Comparison of ENCODE assay signal across 8 cellular contexts in genomic region chr3:155870133-155870944, GRCh38. TPM values are rescaled to one million over a fixed set of nuclear protein-coding genes. Genes with fewer than 3 reads are reported as not detected.
A peak's percentile ranks its signal among the peaks of the same experiment; 100 is the strongest.
DNase-seq lines count a peak whose midpoint lies in the region; ATAC-seq and TF ChIP-seq lines count a peak whose summit lies in the region.

Gene GMPS (plus strand): TSS chr3:155870650. CDS start chr3:155870871, 221 bp downstream.

- peaks cover 19% of the 10 kb centered on the region for H3K79me2 ChIP-seq in trophoblast cell (ENCODE audit: control insufficient read depth, insufficient read depth, low read length, poor library complexity)

- TF ChIP-seq EP300 in transverse colon (IDR thresholded peaks at IDR 0.05; ENCODE audit: low read depth), result no peak

- peak within 1 kb of the TSS; percentile 83 for H3K14ac ChIP-seq in trophoblast cell (ENCODE audit: low read length)

- H3K4me3 ChIP-seq in cardiac muscle cell (peak within 1 kb of the TSS; percentile 98), trophoblast cell (ENCODE audit: low read depth, low read length) (peak within 1 kb of the TSS; percentile 100), transverse colon (peak within 1 kb of the TSS; percentile 94 to 99 (median 96))

- H3K9me3 Mint-ChIP-seq in activated naive CD8-positive, alpha-beta T cell treated with anti-CD3 and anti-CD28 coated beads, Interleukin-2, amount 50 U/mL, for 24 hours, result no peaks in the 10 kb centered on the region

- peaks cover 7% of the 10 kb centered on the region for H3K36me3 Mint-ChIP-seq in activated naive CD8-positive, alpha-beta T cell treated with anti-CD3 and anti-CD28 coated beads, Interleukin-2, amount 50 U/mL, for 24 hours (ENCODE audit: low read depth)

- H2BK5ac ChIP-seq in trophoblast cell (ENCODE audit: low read depth, low read length, poor library complexity), result peak within 1 kb of the TSS; percentile 63

- peak within 1 kb of the TSS; percentile 97 for H2AFZ ChIP-seq in trophoblast cell (ENCODE audit: insufficient read depth, low read length, poor library complexity)

- no peak within 1 kb of the TSS for H3K23ac ChIP-seq in trophoblast cell (ENCODE audit: low read length)

- peak within 1 kb of the TSS; percentile 97 for H3K9ac ChIP-seq in trophoblast cell (ENCODE audit: low read length)

- H2AK5ac ChIP-seq in trophoblast cell (ENCODE audit: low read length), result no peak within 1 kb of the TSS

- H2BK12ac ChIP-seq in trophoblast cell (ENCODE audit: low read length), result no peak within 1 kb of the TSS

- H3K4me2 ChIP-seq in trophoblast cell (ENCODE audit: low read length), result peak within 1 kb of the TSS; percentile 76

- peak within 1 kb of the TSS; percentile 92 for H3K27ac Mint-ChIP-seq in activated naive CD8-positive, alpha-beta T cell treated with anti-CD3 and anti-CD28 coated beads, Interleukin-2, amount 50 U/mL, for 24 hours

- no peaks in the 10 kb centered on the region for H3K27me3 Mint-ChIP-seq in activated naive CD8-positive, alpha-beta T cell treated with anti-CD3 and anti-CD28 coated beads, Interleukin-2, amount 50 U/mL, for 24 hours

- intact Hi-C loops in transverse colon (cut with DNase I; ENCODE audit: low total_unique reads), result loop anchor here (5.0 kb wide), 1 partner anchor 63 kb away; the partner anchor contains the start of gene C3orf33

- no peaks in the 10 kb centered on the region for H3K36me3 ChIP-seq in cardiac muscle cell
- no peaks in the 10 kb centered on the region for H3K36me3 ChIP-seq in trophoblast cell (ENCODE audit: control insufficient read depth in 1 of 2, insufficient read depth in 2 of 2, low read length in 2 of 2)
- no peaks in the 10 kb centered on the region for H3K36me3 ChIP-seq in transverse colon

- WGBS in trophoblast cell (ENCODE audit: extremely low coverage, insufficient coverage, insufficient read length), result no CpG with 5 or more reads among the region's 83 CpGs
- WGBS in transverse colon (ENCODE audit: low coverage in 1 of 2), 2 donors, result 0% methylated on average over 27 of the region's 83 CpGs; no CpG with 5 or more reads in 1 of the 2 donors

- in situ Hi-C loops in transverse colon (cut with MboI; ENCODE audit: low pct_ligation_motif_present in 1 of 4, low pct_unique_long_range_greater_than_20kb in 1 of 4, low sequenced_read_pairs in 3 of 4), result loop anchor here in 1 of 4 donors (25.0 kb wide), 1 partner anchor 1292 kb away; the partner anchor contains the start of gene CCNL1

- H3K4me1 ChIP-seq in cardiac muscle cell (ENCODE audit: low read depth) (peaks cover 13% of the 10 kb centered on the region), trophoblast cell (ENCODE audit: control insufficient read depth in 1 of 2, insufficient read depth in 2 of 2, low read length in 2 of 2) (peaks cover 0 to 2% of the 10 kb centered on the region in 2 experiments), transverse colon (peaks cover 4 to 25% (median 20%) of the 10 kb centered on the region in 4 donors)

- peak; percentile 91 for ATAC-seq in HG02763 (IDR thresholded peaks at IDR 0.05; ENCODE audit: unreplicated experiment)
- ATAC-seq in activated naive CD8-positive, alpha-beta T cell treated with anti-CD3 and anti-CD28 coated beads, Interleukin-2, amount 50 U/mL, for 24 hours, result peak; percentile 95

- TF ChIP-seq CTCF in GM12874 (IDR thresholded peaks at IDR 0.05; ENCODE audit: insufficient read depth, low read depth, low read length), result peak; percentile 61; the same call in 1 of the 2 replicates
- peak; percentile 22 for TF ChIP-seq CTCF in cardiac muscle cell (IDR thresholded peaks at IDR 0.05; ENCODE audit: low read depth, low read length)
- TF ChIP-seq CTCF in transverse colon (IDR thresholded peaks at IDR 0.05), result peak; percentile 29 to 58 (median 46)

- H3K4ac ChIP-seq in trophoblast cell (ENCODE audit: low read depth, low read length), result peak within 1 kb of the TSS; percentile 75

- peak within 1 kb of the TSS; percentile 91 for H4K12ac ChIP-seq in trophoblast cell (ENCODE audit: low read depth, low read length)

- H3K27ac ChIP-seq in cardiac muscle cell, result peak within 1 kb of the TSS; percentile 87
- peak within 1 kb of the TSS; percentile 94 for H3K27ac ChIP-seq in trophoblast cell (ENCODE audit: low read depth, low read length)
- H3K27ac ChIP-seq in transverse colon, result peak within 1 kb of the TSS; percentile 97 to 98 (median 98)

- H4K8ac ChIP-seq in trophoblast cell (ENCODE audit: low read depth, low read length), result peak within 1 kb of the TSS; percentile 90

- H3K4me1 Mint-ChIP-seq in activated naive CD8-positive, alpha-beta T cell treated with anti-CD3 and anti-CD28 coated beads, Interleukin-2, amount 50 U/mL, for 24 hours, result peaks cover 28% of the 10 kb centered on the region

- peak; percentile 73 for TF ChIP-seq POLR2A in transverse colon (IDR thresholded peaks at IDR 0.05)

- H3K27me3 ChIP-seq in cardiac muscle cell (no peaks in the 10 kb centered on the region), trophoblast cell (ENCODE audit: insufficient read depth, low read length) (no peaks in the 10 kb centered on the region), transverse colon (no peaks in the 10 kb centered on the region)

- peaks cover 14% of the 10 kb centered on the region for H3K79me1 ChIP-seq in trophoblast cell (ENCODE audit: low read length)

- H2BK120ac ChIP-seq in trophoblast cell (ENCODE audit: insufficient read depth, low read length, poor library complexity), result peak within 1 kb of the TSS; percentile 86

- H3K9me3 ChIP-seq in cardiac muscle cell (ENCODE audit: low read depth) (no peaks in the 10 kb centered on the region), trophoblast cell (ENCODE audit: insufficient read depth, low read depth, low read length) (peaks cover 1% of the 10 kb centered on the region), transverse colon (no peaks in the 10 kb centered on the region)

- peak within 1 kb of the TSS; percentile 99 for H3K4me3 Mint-ChIP-seq in activated naive CD8-positive, alpha-beta T cell treated with anti-CD3 and anti-CD28 coated beads, Interleukin-2, amount 50 U/mL, for 24 hours

- DNase-seq in NCI-H1417 (lab: John Stamatoyannopoulos, UW) (peak; percentile 95 to 99 (median 98)), SW 1271 (lab: John Stamatoyannopoulos, UW) (peak; percentile 68 to 96), cardiac muscle cell (ENCODE audit: low read depth in 1 of 2, low spot score in 1 of 2) (peak; percentile 97), trophoblast cell (peak; percentile 94 to 96), transverse colon (peak; percentile 96)
- peak; percentile 95 for DNase-seq in activated naive CD8-positive, alpha-beta T cell treated with anti-CD3 and anti-CD28 coated beads, Interleukin-2, amount 50 U/mL, for 24 hours

- H4K91ac ChIP-seq in trophoblast cell (ENCODE audit: low read depth, low read length), result peak within 1 kb of the TSS; percentile 81

- H3K18ac ChIP-seq in trophoblast cell (ENCODE audit: low read length), result peak within 1 kb of the TSS; percentile 86

RNA-seq across cellular contexts. Expression of gene GMPS, which starts in this region (rescaled TPM):
- total RNA-seq in cardiac muscle cell, result 39.4 and 44.9 TPM in 2 replicates
- polyA plus RNA-seq in cardiac muscle cell, result 83.1 and 116 TPM in 2 replicates
- polyA plus RNA-seq in trophoblast cell (2013), result 62.4 and 63.9 TPM in 2 replicates
- total RNA-seq in transverse colon, result 10 to 100 TPM in 3 of 4 donors, 1 to 10 TPM in 1; 3.0 to 45.2 (median 20.4) TPM

Comparison
In these comparisons a context has a peak if more than half of its experiments do, and no peak if none do; other contexts are left out.
1. Peak in every context shown above with its lines: DNase-seq, ATAC-seq, H3K4me3 ChIP-seq and H3K27ac ChIP-seq.